ENCODE assay signal across 8 cellular contexts in genomic region chr2:233084488-233084887, GRCh38. TPM values are rescaled to one million over a fixed set of nuclear protein-coding genes. Genes with fewer than 3 reads are reported as not detected.
DNase-seq lines count a peak whose midpoint lies in the region; ATAC-seq and TF ChIP-seq lines count a peak whose summit lies in the region.

No MANE protein-coding gene starts in this region.

- peak overlapping the region in 1 of 4 donors; percentile 12 for H3K4me3 ChIP-seq in Peyer's patch
- H3K4me3 ChIP-seq in epithelial cell of esophagus (ENCODE audit: low read length): no peak overlapping the region
- no peak overlapping the region for H3K4me3 ChIP-seq in WERI-Rb-1 (ENCODE audit: low read depth, low read length)

- no peak for TF ChIP-seq POLR2A in Peyer's patch (IDR thresholded peaks at IDR 0.05)

- H3K9me3 ChIP-seq in Peyer's patch: no peaks in the 10 kb centered on the region
- H3K9me3 ChIP-seq in WERI-Rb-1 (ENCODE audit: severe bottlenecking): no peaks in the 10 kb centered on the region

- H3K27me3 ChIP-seq in Peyer's patch (no peaks in the 10 kb centered on the region), WERI-Rb-1 (ENCODE audit: insufficient read depth, low read depth, severe bottlenecking) (no peaks in the 10 kb centered on the region)

- TF ChIP-seq CTCF in Peyer's patch (IDR thresholded peaks at IDR 0.05) (no peak), epithelial cell of esophagus (IDR thresholded peaks at IDR 0.05; ENCODE audit: insufficient read depth, low read depth, low read length, missing control alignments) (no peak), WERI-Rb-1 (IDR thresholded peaks at IDR 0.05; ENCODE audit: low read depth, low read length) (no peak)

- peaks cover 0 to 75% (median 41%) of the 10 kb centered on the region in 4 donors for H3K4me1 ChIP-seq in Peyer's patch

- H3K36me3 ChIP-seq in Peyer's patch: no peaks in the 10 kb centered on the region
- H3K36me3 ChIP-seq in WERI-Rb-1: no peaks in the 10 kb centered on the region

- ATAC-seq in GM21423 (IDR thresholded peaks at IDR 0.05; ENCODE audit: unreplicated experiment): peak; percentile 24

- H3K27ac ChIP-seq in Peyer's patch (peak overlapping the region; percentile 78 to 95 (median 86)), WERI-Rb-1 (no peak overlapping the region)

- peak; percentile 42 to 92 (median 87) for DNase-seq in Peyer's patch
- peak; percentile 23 for DNase-seq in epithelial cell of esophagus (ENCODE audit: low read depth)
- DNase-seq in pulmonary artery endothelial cell (ENCODE audit: low read depth, low spot score): peak; percentile 84
- no peak for DNase-seq in DMS153 treated with DMSO at 0.1 percent for 48 hours (lab: John Stamatoyannopoulos, UW; ENCODE audit: unreplicated experiment)
- no peak for DNase-seq in WERI-Rb-1
- no peak for DNase-seq in DMS 273 treated with DMSO at 0.1 percent for 48 hours (lab: John Stamatoyannopoulos, UW)
- no peak for DNase-seq in GOT3 (lab: John Stamatoyannopoulos, UW)

RNA-seq across cellular contexts. Expression of gene INPP5D, which starts 24.3 kb away (rescaled TPM):
- total RNA-seq in Peyer's patch: 100 to 1,000 TPM in 1 of 4 donors, 10 to 100 TPM in 3; 11.6 to 333 (median 26.2) TPM
- total RNA-seq in pulmonary artery endothelial cell: 19.8 and 27.2 TPM in 2 replicates

RNA-seq across cellular contexts. Expression of gene NEU2, which starts 52.0 kb away (rescaled TPM):
- total RNA-seq in Peyer's patch (not detected), pulmonary artery endothelial cell (not detected in 2 replicates)

Comparison
In these comparisons a context has a peak if more than half of its experiments do, and no peak if none do; other contexts are left out.
1. DNase-seq: peak in Peyer's patch (3 of 3), epithelial cell of esophagus (single experiment) and pulmonary artery endothelial cell (single experiment); none in DMS153 treated with DMSO at 0.1 percent for 48 hours (single experiment), WERI-Rb-1 (single experiment), DMS 273 treated with DMSO at 0.1 percent for 48 hours (single experiment) and GOT3 (single experiment).